Comparison of ENCODE assay signal across 11 cellular contexts in the genomic region with DNA sequence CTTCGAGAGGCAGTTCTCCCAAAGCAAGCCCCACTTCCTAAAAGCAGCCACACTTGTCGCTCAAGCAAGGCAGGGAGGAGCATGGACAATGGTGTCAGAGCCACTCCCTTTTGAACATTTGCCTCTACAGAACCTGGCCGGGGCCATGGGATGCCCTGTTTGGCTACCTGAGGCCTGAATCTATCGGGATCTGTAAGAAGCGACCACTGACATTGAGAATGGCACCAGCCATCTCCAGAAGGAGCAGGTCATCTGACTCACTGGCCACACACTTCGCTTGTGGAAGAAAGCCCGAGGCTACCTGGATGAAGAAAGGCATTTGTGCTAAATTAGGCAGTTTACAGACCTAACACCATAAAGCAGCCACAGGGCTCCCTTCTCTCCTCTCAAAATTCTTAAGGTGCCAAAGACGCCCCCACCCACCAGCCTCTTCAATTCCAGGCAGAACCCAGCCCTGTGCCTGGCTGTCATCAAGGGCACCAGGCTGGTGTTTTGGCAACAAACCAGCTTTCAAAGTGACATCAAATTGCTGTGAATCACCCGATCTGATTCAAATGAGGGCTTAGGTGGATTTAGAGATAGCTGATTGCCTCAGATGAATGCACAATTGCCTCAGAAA.
DNase-seq lines count a peak whose midpoint lies in the region; ATAC-seq, FAIRE-seq and TF ChIP-seq lines count a peak whose summit lies in the region.
"Had no signal": no experiment of that assay in that cellular context is flagged by ENCODE, and none has a peak within 500 bp of the region (broad histone marks: within the 10 kb centered on the region; RNA-seq: fewer than 3 reads in every experiment).

No MANE protein-coding gene starts in this region.

- WGBS in small intestine, 3 donors = 28 to 64% (median 50%) methylated on average over 9 of the region's 9 CpGs

- intact Hi-C loops in left lung (cut with DNase I) = no loop called here

- TF ChIP-seq CTCF in left lung (IDR thresholded peaks at IDR 0.05) = no peak

- peak; percentile 33 to 47 for DNase-seq in SHP77 (lab: John Stamatoyannopoulos, UW)
- DNase-seq in SHP77 treated with DMSO at 0.1 percent for 48 hours (lab: John Stamatoyannopoulos, UW) = no peak
- DNase-seq in NCI-H1436 (lab: John Stamatoyannopoulos, UW) = peak; percentile 39
- peak; percentile 65 for DNase-seq in epithelial cell of prostate (ENCODE audit: low read depth, low spot score)
- peak; percentile 68 for DNase-seq in small intestine
- no peak for DNase-seq in left lung
- DNase-seq in activated naive CD4-positive, alpha-beta T cell (lab: John Stamatoyannopoulos, UW) = no peak
- DNase-seq: effector memory CD8-positive, alpha-beta T cell; H7; left colon had no signal

- ATAC-seq in HG02885 (IDR thresholded peaks at IDR 0.05; ENCODE audit: poor library complexity, unreplicated experiment) (no peak), left lung (no peak)
- ATAC-seq: effector memory CD8-positive, alpha-beta T cell; left colon had no signal

- no peak overlapping the region for H3K4me3 ChIP-seq in small intestine (ENCODE audit: low read depth in 1 of 2, low read length in 2 of 2)
- no peak overlapping the region for H3K4me3 ChIP-seq in left lung

- H3K27ac ChIP-seq in epithelial cell of prostate (peak overlapping the region; percentile 98), small intestine (ENCODE audit: low read depth in 1 of 2, low read length in 1 of 2) (peak overlapping the region; percentile 72 to 97), left lung (peak overlapping the region in 1 of 2 donors; percentile 30)

- no peak for FAIRE-seq in small intestine (lab: Jason Lieb, UNC)

- no peaks in the 10 kb centered on the region for H3K9me3 ChIP-seq in small intestine (ENCODE audit: control insufficient read depth, low read depth)
- no peaks in the 10 kb centered on the region for H3K9me3 ChIP-seq in left lung

- H3K36me3 ChIP-seq in small intestine (ENCODE audit: control insufficient read depth in 2 of 2, insufficient read depth in 2 of 2, low read length in 2 of 2) (no peaks in the 10 kb centered on the region), left lung (no peaks in the 10 kb centered on the region)

- peaks cover 6 to 16% of the 10 kb centered on the region in 2 donors for H3K4me1 ChIP-seq in small intestine (ENCODE audit: control insufficient read depth in 2 of 2, insufficient read depth in 1 of 2, low read depth in 1 of 2, low read length in 1 of 2)
- peaks cover 29 to 50% of the 10 kb centered on the region in 2 donors for H3K4me1 ChIP-seq in left lung

- H3K27me3 ChIP-seq in small intestine (ENCODE audit: control insufficient read depth in 2 of 2, insufficient read depth in 2 of 2, low read length in 2 of 2) = no peaks in the 10 kb centered on the region
- no peaks in the 10 kb centered on the region for H3K27me3 ChIP-seq in left lung

Comparison
In these comparisons a context has a peak if more than half of its experiments do, and no peak if none do; other contexts are left out.
1. DNase-seq: peak in SHP77 (2 of 2), NCI-H1436 (single experiment), epithelial cell of prostate (single experiment) and small intestine (single experiment); none in SHP77 treated with DMSO at 0.1 percent for 48 hours (single experiment), left lung (0 of 2) and activated naive CD4-positive, alpha-beta T cell (0 of 4).